ENCODE assay signal across 18 cellular contexts in the genomic region with DNA sequence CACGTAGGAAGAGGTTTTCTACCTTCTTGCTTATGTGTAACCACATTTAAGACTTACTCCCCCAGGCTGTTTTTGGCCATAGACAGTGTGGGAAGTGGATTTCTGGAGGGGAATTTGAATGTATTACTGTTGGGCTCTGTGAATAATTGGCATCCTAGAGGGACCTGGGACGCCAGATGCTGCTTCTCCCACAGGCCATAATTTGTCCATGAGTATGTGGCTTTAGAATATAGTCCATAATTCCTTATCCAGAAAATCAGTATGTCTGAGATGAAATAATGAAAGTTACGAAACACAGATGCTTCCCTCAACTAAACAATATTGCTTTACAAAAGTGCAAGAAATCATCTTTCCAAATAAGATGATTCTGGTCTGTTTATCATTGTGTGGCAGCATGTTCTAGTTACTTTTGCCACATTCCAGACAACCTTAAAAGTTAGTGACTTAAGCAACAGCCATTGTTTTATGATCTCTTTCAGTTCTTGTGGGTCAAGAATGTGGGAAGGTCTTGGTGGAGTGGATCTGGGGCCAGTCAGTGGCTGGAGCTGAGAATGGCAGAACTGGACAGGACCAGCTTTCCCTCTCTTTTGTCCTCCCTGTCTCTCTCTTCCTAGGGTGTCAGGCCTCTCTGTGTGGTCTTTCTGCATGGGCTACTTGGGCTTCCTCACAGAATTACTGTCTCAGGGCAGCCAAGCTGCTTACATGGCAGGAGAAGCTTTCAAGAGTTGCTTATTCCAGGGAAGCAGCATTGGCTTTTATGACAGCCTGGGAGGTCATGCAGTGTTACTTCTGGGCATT.
"Had no signal": no experiment of that assay in that cellular context is flagged by ENCODE, and none has a peak within 500 bp of the region (broad histone marks: within the 10 kb centered on the region; RNA-seq: fewer than 3 reads in every experiment).

No MANE protein-coding gene starts in this region.

- H3K4me3 ChIP-seq: colonic mucosa, heart left ventricle, pancreas, stomach, testis, upper lobe of left lung had no signal

- H3K4me1 ChIP-seq: colonic mucosa, pancreas, testis, upper lobe of left lung had no signal

- H3K36me3 Mint-ChIP-seq: activated CD8-positive, alpha-beta memory T cell treated with anti-CD3 and anti-CD28 coated beads, Interleukin-2, amount 10 ng/mL, durations not matched to agents 7 days and 5 days; T-cell had no signal

- H3K27me3 Mint-ChIP-seq: activated CD8-positive, alpha-beta memory T cell treated with anti-CD3 and anti-CD28 coated beads, Interleukin-2, amount 10 ng/mL, durations not matched to agents 7 days and 5 days; activated naive CD8-positive, alpha-beta T cell treated with anti-CD3 and anti-CD28 coated beads, Interleukin-2, amount 50 U/mL, for 24 hours; T-cell had no signal

- H3K27ac Mint-ChIP-seq: activated CD8-positive, alpha-beta memory T cell treated with anti-CD3 and anti-CD28 coated beads, Interleukin-2, amount 10 ng/mL, durations not matched to agents 7 days and 5 days; activated naive CD4-positive, alpha-beta T cell treated with anti-CD3 and anti-CD28 coated beads for 36 hours; activated naive CD8-positive, alpha-beta T cell treated with anti-CD3 and anti-CD28 coated beads, Interleukin-2, amount 50 U/mL, for 24 hours; activated T-helper 2 cell treated with anti-CD3 and anti-CD28 coated beads, Interferon-gamma antibody, Interleukin-2, Interleukin-4, amounts not matched to agents 10 μg/mL and 5 μg/mL and 100 μg/mL, durations not matched to agents 14 hours and 24 hours and 36 hours; T-cell had no signal

- DNase-seq: activated CD4-positive, alpha-beta T cell treated with anti-CD3 and anti-CD28 coated beads, Interleukin-2, amount 50 U/mL, for 4 hours; activated CD4-positive, CD25-positive, alpha-beta regulatory T cell treated with anti-CD3 and anti-CD28 coated beads, Interleukin-2, amount 50 U/mL, for 72 hours; activated CD8-positive, alpha-beta memory T cell treated with anti-CD3 and anti-CD28 coated beads, Interleukin-2, amount 10 ng/mL, durations not matched to agents 7 days and 5 days; activated naive CD4-positive, alpha-beta T cell treated with anti-CD3 and anti-CD28 coated beads for 36 hours; activated naive CD8-positive, alpha-beta T cell treated with anti-CD3 and anti-CD28 coated beads, Interleukin-2, amount 50 U/mL, for 24 hours; activated T-cell treated with anti-CD3 and anti-CD28 coated beads, Interleukin-2, amount 50 U/mL, for 1 hour; caudate nucleus; colonic mucosa; heart left ventricle; pancreas; stimulated activated CD4-positive, alpha-beta T cell treated with anti-CD3 and anti-CD28 coated beads, Interleukin-12 subunit alpha, Interleukin-12 subunit beta, amount 100 ng/mL, for 4 hours; stimulated activated CD4-positive, alpha-beta T cell treated with anti-CD3 and anti-CD28 coated beads, Interleukin-2, amount 100 ng/mL, for 24 hours; stomach; T-cell; T-helper 9 cell; testis; upper lobe of left lung had no signal

- H3K4me1 Mint-ChIP-seq: activated CD8-positive, alpha-beta memory T cell treated with anti-CD3 and anti-CD28 coated beads, Interleukin-2, amount 10 ng/mL, durations not matched to agents 7 days and 5 days; activated naive CD8-positive, alpha-beta T cell treated with anti-CD3 and anti-CD28 coated beads, Interleukin-2, amount 50 U/mL, for 24 hours; T-cell had no signal

- H3K27me3 ChIP-seq: colonic mucosa, heart left ventricle, pancreas, stomach, testis, upper lobe of left lung had no signal

- H3K9me3 ChIP-seq: colonic mucosa, pancreas, testis had no signal

- H3K9me3 Mint-ChIP-seq: activated naive CD8-positive, alpha-beta T cell treated with anti-CD3 and anti-CD28 coated beads, Interleukin-2, amount 50 U/mL, for 24 hours had no signal

- H3K4me3 Mint-ChIP-seq: activated CD8-positive, alpha-beta memory T cell treated with anti-CD3 and anti-CD28 coated beads, Interleukin-2, amount 10 ng/mL, durations not matched to agents 7 days and 5 days; activated naive CD4-positive, alpha-beta T cell treated with anti-CD3 and anti-CD28 coated beads for 36 hours; activated naive CD8-positive, alpha-beta T cell treated with anti-CD3 and anti-CD28 coated beads, Interleukin-2, amount 50 U/mL, for 24 hours; T-cell had no signal

- ATAC-seq: activated CD8-positive, alpha-beta memory T cell treated with anti-CD3 and anti-CD28 coated beads, Interleukin-2, amount 10 ng/mL, durations not matched to agents 7 days and 5 days; activated naive CD8-positive, alpha-beta T cell treated with anti-CD3 and anti-CD28 coated beads, Interleukin-2, amount 50 U/mL, for 24 hours; heart left ventricle; pancreas; T-cell had no signal

- H3K27ac ChIP-seq: colonic mucosa, heart left ventricle, pancreas, stomach, testis, upper lobe of left lung had no signal

- H3K36me3 ChIP-seq: colonic mucosa, pancreas, upper lobe of left lung had no signal
